ENCODE assay signal across 1 cellular context in genomic region chr14:68784298-68784910, GRCh38.
TF ChIP-seq lines count a peak whose summit lies in the region.

No MANE protein-coding gene starts in this region.

TF ChIP-seq in HepG2, 621 proteins besides CTCF, POLR2A, EP300 and RAD21 (continued from another document and continues in another):
- TF ChIP-seq ZSCAN5A (CRISPR knock-in tag; IDR thresholded peaks at IDR 0.05; ENCODE audit: borderline replicate concordance): peak; percentile 37; the same call in 1 of the 2 replicates
- TF ChIP-seq SRSF1 (optimal IDR thresholded peaks at IDR 0.05; ENCODE audit: low read depth, low read length): peak; percentile 21
- TF ChIP-seq CEBPG (CRISPR knock-in tag; IDR thresholded peaks at IDR 0.05): peak; percentile 84
- no peak for TF ChIP-seq MYPOP (CRISPR knock-in tag; IDR thresholded peaks at IDR 0.05)
- peak; percentile 95 for TF ChIP-seq RARA (CRISPR knock-in tag; IDR thresholded peaks at IDR 0.05)
- peak; percentile 58; the same call in 1 of the 2 replicates for TF ChIP-seq MEF2D (CRISPR knock-in tag; IDR thresholded peaks at IDR 0.05)
- no peak for TF ChIP-seq TOE1 (CRISPR knock-in tag; IDR thresholded peaks at IDR 0.05)
- TF ChIP-seq TMF1 (CRISPR knock-in tag; IDR thresholded peaks at IDR 0.05; ENCODE audit: low read depth): 0 out of 2 replicates have a peak, but pooled peaks have one; percentile 43
- peak; percentile 54; the same call in 1 of the 2 replicates for TF ChIP-seq MEIS1 (CRISPR knock-in tag; IDR thresholded peaks at IDR 0.05; ENCODE audit: borderline replicate concordance)
- TF ChIP-seq ZNF263 (CRISPR knock-in tag; IDR thresholded peaks at IDR 0.05): peak; percentile 64
- TF ChIP-seq ZNF788 (CRISPR knock-in tag; IDR thresholded peaks at IDR 0.05; ENCODE audit: borderline replicate concordance): peak; percentile 90
- TF ChIP-seq MAX (IDR thresholded peaks at IDR 0.05): peak; percentile 90
- peak; percentile 31; the same call in 1 of the 2 replicates for TF ChIP-seq ZNF552 (CRISPR knock-in tag; IDR thresholded peaks at IDR 0.05; ENCODE audit: borderline replicate concordance)
- TF ChIP-seq ZNF136 (CRISPR knock-in tag; IDR thresholded peaks at IDR 0.05; ENCODE audit: low read depth): 0 out of 2 replicates have a peak, but pooled peaks have one; percentile 16
- peak; percentile 91 for TF ChIP-seq TBX2 (CRISPR knock-in tag; IDR thresholded peaks at IDR 0.05; ENCODE audit: borderline replicate concordance)
- peak; percentile 63 for TF ChIP-seq HHEX (CRISPR knock-in tag; IDR thresholded peaks at IDR 0.05)
- peak; percentile 54; the same call in 1 of the 2 replicates for TF ChIP-seq SIX1 (CRISPR knock-in tag; IDR thresholded peaks at IDR 0.05; ENCODE audit: borderline replicate concordance)
- TF ChIP-seq RCOR2 (CRISPR knock-in tag; IDR thresholded peaks at IDR 0.05): peak; percentile 61; the same call in 1 of the 2 replicates
- TF ChIP-seq ATF1 (CRISPR knock-in tag; IDR thresholded peaks at IDR 0.05): peak; percentile 62
- TF ChIP-seq ZNF737 (CRISPR knock-in tag; IDR thresholded peaks at IDR 0.05; ENCODE audit: borderline replicate concordance): no peak
- TF ChIP-seq MED8 (CRISPR knock-in tag; IDR thresholded peaks at IDR 0.05; ENCODE audit: insufficient replicate concordance): peak; percentile 74
- 0 out of 2 replicates have a peak, but pooled peaks have one; percentile 33 for TF ChIP-seq MXD4 (CRISPR knock-in tag; IDR thresholded peaks at IDR 0.05)
- TF ChIP-seq NFIB (CRISPR knock-in tag; IDR thresholded peaks at IDR 0.05; ENCODE audit: borderline replicate concordance): no peak
- peak; percentile 100 for TF ChIP-seq HNF1B (CRISPR knock-in tag; IDR thresholded peaks at IDR 0.05)
- TF ChIP-seq SRY (CRISPR knock-in tag; IDR thresholded peaks at IDR 0.05): 0 out of 2 replicates have a peak, but pooled peaks have one; percentile 70
- no peak for TF ChIP-seq CBX2 (IDR thresholded peaks at IDR 0.05; ENCODE audit: low read depth, low read length)
- TF ChIP-seq CBX2 (CRISPR knock-in tag; IDR thresholded peaks at IDR 0.05; ENCODE audit: low read depth): no peak
- no peak for TF ChIP-seq ZBTB43 (CRISPR knock-in tag; conservative IDR thresholded peaks at IDR 0.05)
- TF ChIP-seq ARID3A (IDR thresholded peaks at IDR 0.05; ENCODE audit: low read depth, low read length): peak; percentile 31; the same call in 1 of the 2 replicates
- no peak for TF ChIP-seq GABPA (IDR thresholded peaks at IDR 0.05; ENCODE audit: low read depth, low read length)
- TF ChIP-seq GABPA (CRISPR knock-in tag; IDR thresholded peaks at IDR 0.05; ENCODE audit: low read depth): peak; percentile 43; the same call in 1 of the 2 replicates
- TF ChIP-seq ZNF576 (CRISPR knock-in tag; IDR thresholded peaks at IDR 0.05): no peak
- no peak for TF ChIP-seq ZNF547 (CRISPR knock-in tag; IDR thresholded peaks at IDR 0.05)
- no peak for TF ChIP-seq FUBP1 (CRISPR knock-in tag; IDR thresholded peaks at IDR 0.05; ENCODE audit: borderline replicate concordance)
- TF ChIP-seq KDM4B (CRISPR knock-in tag; IDR thresholded peaks at IDR 0.05): peak; percentile 75; the same call in 1 of the 2 replicates
- peak; percentile 66; the same call in 1 of the 2 replicates for TF ChIP-seq TFAP4 (IDR thresholded peaks at IDR 0.05; ENCODE audit: borderline replicate concordance, low read depth)
- TF ChIP-seq POLR2G (IDR thresholded peaks at IDR 0.05; ENCODE audit: low read depth, low read length): peak; percentile 82
- peak; percentile 67 for TF ChIP-seq HOMEZ (CRISPR knock-in tag; IDR thresholded peaks at IDR 0.05; ENCODE audit: low read depth)
- TF ChIP-seq SRF (IDR thresholded peaks at IDR 0.05; ENCODE audit: low read depth, low read length): peak; percentile 11; the same call in 1 of the 2 replicates
- TF ChIP-seq TFDP1 (CRISPR knock-in tag; IDR thresholded peaks at IDR 0.05; ENCODE audit: borderline replicate concordance): peak; percentile 63; the same call in 1 of the 2 replicates
- peak; percentile 46; the same call in 1 of the 2 replicates for TF ChIP-seq TFDP2 (CRISPR knock-in tag; IDR thresholded peaks at IDR 0.05)
- peak; percentile 78 for TF ChIP-seq ARNTL (CRISPR knock-in tag; IDR thresholded peaks at IDR 0.05)
- TF ChIP-seq ZNF501 (CRISPR knock-in tag; IDR thresholded peaks at IDR 0.05): peak; percentile 84; the same call in 1 of the 2 replicates
- TF ChIP-seq KAT8 (CRISPR knock-in tag; IDR thresholded peaks at IDR 0.05): peak; percentile 74
- peak; percentile 57; the same call in 1 of the 2 replicates for TF ChIP-seq ZNF235 (CRISPR knock-in tag; IDR thresholded peaks at IDR 0.05; ENCODE audit: borderline replicate concordance)
- no peak for TF ChIP-seq E2F5 (CRISPR knock-in tag; conservative IDR thresholded peaks at IDR 0.05)
- TF ChIP-seq RNF2 (conservative IDR thresholded peaks at IDR 0.05; ENCODE audit: low read depth): no peak
- 0 out of 2 replicates have a peak, but pooled peaks have one; percentile 50 for TF ChIP-seq ZNF772 (CRISPR knock-in tag; IDR thresholded peaks at IDR 0.05)
- TF ChIP-seq ZBTB3 (CRISPR knock-in tag; IDR thresholded peaks at IDR 0.05; ENCODE audit: borderline replicate concordance, low read depth): 0 out of 2 replicates have a peak, but pooled peaks have one; percentile 24
- TF ChIP-seq CEBPB (IDR thresholded peaks at IDR 0.05; ENCODE audit: borderline replicate concordance, low read depth, low read length): peak; percentile 72; the same call in 1 of the 2 replicates
- peak in 1 of 2 experiments; percentile 28; a peak in 1 of 4 replicates for TF ChIP-seq MAFK (conservative IDR thresholded peaks at IDR 0.05 in 1 of 2, IDR thresholded peaks at IDR 0.05 in 1 of 2; ENCODE audit: low read length in 2 of 2)
